In genomic region chr19:40609561-40610395, GRCh38 we compare ENCODE assay signal across 8 cellular contexts. TPM values are rescaled to one million over a fixed set of nuclear protein-coding genes. Genes with fewer than 3 reads are reported as not detected.
DNase-seq lines count a peak whose midpoint lies in the region; ATAC-seq and TF ChIP-seq lines count a peak whose summit lies in the region.

No MANE protein-coding gene starts in this region.

- H3K4me1 ChIP-seq in PC-9 (replicated peaks; ENCODE audit: insufficient read depth) (peaks cover 18% of the 10 kb centered on the region), subcutaneous abdominal adipose tissue (ENCODE audit: control insufficient read depth in 5 of 5, insufficient read depth in 5 of 5, low read length in 5 of 5) (peaks cover 2 to 63% (median 55%) of the 10 kb centered on the region in 5 donors)

- TF ChIP-seq CTCF in PC-9 (conservative IDR thresholded peaks at IDR 0.05) (no peak), fibroblast of the aortic adventitia (IDR thresholded peaks at IDR 0.05; ENCODE audit: insufficient read depth, low read length) (no peak), neural crest cell (conservative IDR thresholded peaks at IDR 0.05) (no peak)

- H3K4me3 Mint-ChIP-seq in neural crest cell = peak overlapping the region; percentile 85

- H3K9ac ChIP-seq in subcutaneous abdominal adipose tissue (ENCODE audit: low read length in 5 of 5) = peak overlapping the region in 3 of 5 donors; percentile 55 to 66 (median 62)

- H3K9me2 ChIP-seq in PC-9 (ENCODE audit: insufficient read depth) = no peaks in the 10 kb centered on the region

- no peaks in the 10 kb centered on the region for H3K9me3 ChIP-seq in PC-9 (ENCODE audit: insufficient read depth, low read depth)
- no peaks in the 10 kb centered on the region for H3K9me3 ChIP-seq in subcutaneous abdominal adipose tissue (ENCODE audit: control insufficient read depth in 5 of 5, low read length in 5 of 5)

- no peaks in the 10 kb centered on the region for H3K27me3 ChIP-seq in PC-9 (ENCODE audit: insufficient read depth, low read depth)
- H3K27me3 ChIP-seq in subcutaneous abdominal adipose tissue (ENCODE audit: control insufficient read depth in 5 of 5, insufficient read depth in 4 of 5, low read length in 5 of 5) = peaks cover 0 to 2% (median 0%) of the 10 kb centered on the region in 5 donors

- H3K27ac Mint-ChIP-seq in neural crest cell (ENCODE audit: unreplicated experiment) = no peak overlapping the region

- CTCF ChIA-PET in PC-9 (lab: Charles Lee) = interaction anchor here (0.5 to 0.6 kb wide), 4 partner anchors 147 to 533 kb away, joined by 3 to 8 read pairs (median 3); no protein-coding TSS in a partner anchor

- ATAC-seq in HG03039 (IDR thresholded peaks at IDR 0.05; ENCODE audit: unreplicated experiment) = peak; percentile 44

- H3K36me3 Mint-ChIP-seq in neural crest cell (ENCODE audit: low read depth) = peaks cover 10% of the 10 kb centered on the region

- H3K4me3 ChIP-seq in PC-9 (peak overlapping the region; percentile 63), fibroblast of the aortic adventitia (ENCODE audit: low read depth, low read length) (peak overlapping the region; percentile 35), subcutaneous abdominal adipose tissue (ENCODE audit: low read depth in 1 of 5, low read length in 5 of 5) (peak overlapping the region; percentile 42 to 67 (median 56))

- H3K36me3 ChIP-seq in PC-9 (ENCODE audit: low read depth) (no peaks in the 10 kb centered on the region), subcutaneous abdominal adipose tissue (ENCODE audit: control insufficient read depth in 5 of 5, insufficient read depth in 5 of 5, low read length in 5 of 5) (no peaks in the 10 kb centered on the region)

- intact Hi-C loops in PC-9 (cut with micrococcal nuclease; ENCODE audit: unreplicated experiment) = loop anchor here (5.0 kb wide), 2 partner anchors 108 to 182 kb away; partner anchors contain the start of genes COQ8B, ITPKC and SERTAD1

- H3F3A ChIP-seq in PC-9 (ENCODE audit: insufficient read depth, low read depth) = peaks cover 18% of the 10 kb centered on the region; the same call in 1 of the 2 replicates

- peak overlapping the region; percentile 73 for H2AFZ ChIP-seq in PC-9

- DNase-seq in DMS 273 (lab: John Stamatoyannopoulos, UW; ENCODE audit: unreplicated experiment) (peak; percentile 90), DMS 273 treated with DMSO at 0.1 percent for 48 hours (lab: John Stamatoyannopoulos, UW) (no peak), PC-9 (peak; percentile 77 to 95), activated T-helper 1 cell treated with Interleukin-2 at 50 U/mL for 16 hours (ENCODE audit: low read depth) (peak; percentile 75), fibroblast of the aortic adventitia (ENCODE audit: low read depth) (peak; percentile 73), neural crest cell (ENCODE audit: low read depth, low spot score) (peak; percentile 74)

- TSS peak; percentile 45 for BruUV-seq in PC-9 (replicated peaks; lab: Mats Ljungman, UMichigan)

- peak overlapping the region; percentile 87 for H3K4me2 ChIP-seq in PC-9

- no peaks in the 10 kb centered on the region for H3K9me3 Mint-ChIP-seq in neural crest cell

- H4K20me1 ChIP-seq in PC-9 (ENCODE audit: insufficient read depth) = no peaks in the 10 kb centered on the region

- peaks cover 95% of the 10 kb centered on the region for H3K27me3 Mint-ChIP-seq in neural crest cell (ENCODE audit: low read depth)

- peaks cover 48% of the 10 kb centered on the region for H3K4me1 Mint-ChIP-seq in neural crest cell

- no peaks in the 10 kb centered on the region for H3K79me2 ChIP-seq in PC-9 (ENCODE audit: low read depth)

- POLR2A ChIA-PET in PC-9 (lab: Charles Lee; ENCODE audit: unreplicated experiment) = interaction anchor here (0.5 to 1.0 kb wide), 9 partner anchors 36 to 1181 kb away, joined by 3 to 16 read pairs (median 4); no protein-coding TSS in a partner anchor

- H3K27ac ChIP-seq in PC-9 (no peak overlapping the region), subcutaneous abdominal adipose tissue (ENCODE audit: low read depth, low read length) (peak overlapping the region; percentile 30)

RNA-seq across cellular contexts. Expression of gene LTBP4, which starts 8.6 kb away (rescaled TPM):
- total RNA-seq in PC-9 (2021) = 163 and 203 TPM in 2 replicates
- total RNA-seq in fibroblast of the aortic adventitia (ENCODE audit: low replicate concordance) = 31.5 and 38.9 TPM in 2 replicates
- 125 TPM in 2 replicates for total RNA-seq in neural crest cell

RNA-seq across cellular contexts. Expression of gene SHKBP1, which starts 33.1 kb away (rescaled TPM):
- total RNA-seq in PC-9 (2021) (90.1 and 93.7 TPM in 2 replicates), fibroblast of the aortic adventitia (ENCODE audit: low replicate concordance) (5.7 and 24.9 TPM in 2 replicates), neural crest cell (72.0 and 76.3 TPM in 2 replicates)
